ENCODE assay signal across 8 cellular contexts in genomic region chr3:27532931-27533607, GRCh38. TPM values are rescaled to one million over a fixed set of nuclear protein-coding genes. Genes with fewer than 3 reads are reported as not detected.
DNase-seq lines count a peak whose midpoint lies in the region; ATAC-seq and TF ChIP-seq lines count a peak whose summit lies in the region.

No MANE protein-coding gene starts in this region.

- peak overlapping the region; percentile 14 to 64 for H3K4me3 Mint-ChIP-seq in H9

- no peaks in the 10 kb centered on the region for H3K9me3 ChIP-seq in H9 (ENCODE audit: control insufficient read depth, low read depth, low read length)

- H2BK15ac ChIP-seq in H9 (ENCODE audit: low read depth, low read length), result no peak overlapping the region

- peak overlapping the region; percentile 52 for H3K14ac ChIP-seq in H9 (ENCODE audit: insufficient read depth, low read length)

- H3K27me3 ChIP-seq in H9 (ENCODE audit: insufficient read depth, low read length), result no peaks in the 10 kb centered on the region

- no peak overlapping the region for H2AFZ ChIP-seq in H9 (ENCODE audit: low read length)

- WGBS in H9 (ENCODE audit: extremely low coverage, insufficient read length, low lambda C conversion rate), result no CpG with 5 or more reads among the region's 6 CpGs

- TF ChIP-seq CTCF in H9 (conservative IDR thresholded peaks at IDR 0.05) (no peak), fibroblast of villous mesenchyme (IDR thresholded peaks at IDR 0.05; ENCODE audit: insufficient read depth, low read depth, low read length) (no peak)

- H3K18ac ChIP-seq in H9 (ENCODE audit: insufficient read length, low read depth, low read length), result peak overlapping the region; percentile 27

- H3K36me3 Mint-ChIP-seq in H9 (ENCODE audit: insufficient read depth in 1 of 3, low read depth in 3 of 3), result peaks cover 0 to 1% (median 0%) of the 10 kb centered on the region in 3 experiments; a peak in 1 of 7 replicates

- no peak overlapping the region for H3K56ac ChIP-seq in H9 (ENCODE audit: insufficient read length, low read depth, low read length)

- no peak overlapping the region for H3K4ac ChIP-seq in H9 (ENCODE audit: low read depth, low read length)

- peak overlapping the region; percentile 37 for H4K8ac ChIP-seq in H9 (replicated peaks; ENCODE audit: insufficient read length, low read depth, low read length)

- H3K4me1 ChIP-seq in H9 (ENCODE audit: insufficient read depth, low read length), result peaks cover 17% of the 10 kb centered on the region; the same call in 1 of the 2 replicates

- no peaks in the 10 kb centered on the region for H3K79me2 ChIP-seq in H9 (ENCODE audit: insufficient read depth, low read length)

- H3K27ac Mint-ChIP-seq in H9, result peak overlapping the region; percentile 98 to 99 (median 99)

- H3T11ph ChIP-seq in H9 (ENCODE audit: low read length), result no peak overlapping the region

- H3K23me2 ChIP-seq in H9 (ENCODE audit: insufficient read length, low read depth, low read length, poor library complexity, severe bottlenecking), result no peaks in the 10 kb centered on the region

- no peak overlapping the region for H2BK20ac ChIP-seq in H9 (ENCODE audit: low read depth, low read length, poor library complexity, severe bottlenecking)

- no peak overlapping the region for H2BK120ac ChIP-seq in H9 (ENCODE audit: low read depth, low read length, poor library complexity, severe bottlenecking)

- peak; percentile 50 for DNase-seq in H9
- DNase-seq in fibroblast of villous mesenchyme (ENCODE audit: low read depth), result peak; percentile 22
- no peak for DNase-seq in NCI-H2029 (lab: John Stamatoyannopoulos, UW)
- no peak for DNase-seq in NCI-H2081 treated with DMSO at 0.1 percent for 48 hours (lab: John Stamatoyannopoulos, UW)
- DNase-seq in stimulated activated CD4-positive, alpha-beta T cell treated with anti-CD3 and anti-CD28 coated beads, Interleukin-2, amount 100 ng/mL, for 48 hours, result no peak
- no peak for DNase-seq in activated CD4-positive, alpha-beta T cell treated with anti-CD3 and anti-CD28 coated beads, Interleukin-2, amount 50 U/mL, for 48 hours

- peak overlapping the region; percentile 22 for H2BK5ac ChIP-seq in H9 (ENCODE audit: insufficient read length, low read length)

- peak overlapping the region; percentile 68 for H3K27ac ChIP-seq in H9 (ENCODE audit: insufficient read length, low read depth, low read length)
- peak overlapping the region in 18 of 21 experiments; percentile 1 to 90 (median 70) for H3K27ac ChIP-seq in skin epidermis

- H3K27me3 Mint-ChIP-seq in H9 (ENCODE audit: low read depth), result no peaks in the 10 kb centered on the region

- H4K5ac ChIP-seq in H9 (ENCODE audit: insufficient read length, low read depth, low read length), result no peak overlapping the region

- H3K4me2 ChIP-seq in H9 (ENCODE audit: insufficient read depth, insufficient read length, low read length), result peak overlapping the region; percentile 16

- H4K91ac ChIP-seq in H9 (ENCODE audit: insufficient read length, low read depth, low read length), result no peak overlapping the region

- H3K23ac ChIP-seq in H9 (ENCODE audit: insufficient read length, low read depth, low read length), result no peak overlapping the region

- H3K9ac ChIP-seq in H9 (ENCODE audit: extremely low read depth, insufficient read length, low read length), result peak overlapping the region; percentile 34

- H3K9me3 Mint-ChIP-seq in H9, result peaks cover 0 to under 1% of the 10 kb centered on the region in 2 experiments; a peak in 1 of 5 replicates

- H3K4me3 ChIP-seq in fibroblast of villous mesenchyme (ENCODE audit: low read depth, low read length) (no peak overlapping the region), skin epidermis (no peak overlapping the region)

- ATAC-seq in SK-N-SH treated with all-trans-retinoic acid at 6 μM for 48 hours, result peak; percentile 12; the same call in 2 of the 3 replicates

- H2BK12ac ChIP-seq in H9 (ENCODE audit: insufficient read length, low read depth, low read length), result peak overlapping the region; percentile 63

- H3K79me1 ChIP-seq in H9 (ENCODE audit: insufficient read depth, low read depth, low read length, poor library complexity, severe bottlenecking), result no peaks in the 10 kb centered on the region

- H2AK5ac ChIP-seq in H9 (ENCODE audit: insufficient read length, low read length), result no peak overlapping the region

- peaks cover 57 to 59% of the 10 kb centered on the region in 2 experiments for H3K4me1 Mint-ChIP-seq in H9

- H4K20me1 ChIP-seq in H9 (ENCODE audit: control insufficient read depth, insufficient read depth, insufficient read length), result no peaks in the 10 kb centered on the region

TF ChIP-seq in SK-N-SH treated with all-trans-retinoic acid at 6 μM for 48 hours, 23 proteins besides CTCF, POLR2A, EP300 and RAD21:
- TF ChIP-seq CSDC2 (CRISPR knock-in tag; IDR thresholded peaks at IDR 0.05) (no peak), ZFP30 (CRISPR knock-in tag; IDR thresholded peaks at IDR 0.05) (no peak), TCF4 (CRISPR knock-in tag; IDR thresholded peaks at IDR 0.05; ENCODE audit: borderline replicate concordance) (no peak), CSRNP3 (CRISPR knock-in tag; IDR thresholded peaks at IDR 0.05) (no peak), GLIS3 (CRISPR knock-in tag; IDR thresholded peaks at IDR 0.05) (no peak), ISL1 (CRISPR knock-in tag; IDR thresholded peaks at IDR 0.05) (no peak)

RNA-seq across cellular contexts. Expression of gene SLC4A7, which starts 48.9 kb away (rescaled TPM):
- total RNA-seq in H9 (2021) (42.9 and 46.1 TPM in 2 replicates), fibroblast of villous mesenchyme (52.2 and 78.2 TPM in 2 replicates)

Comparison
In these comparisons a context has a peak if more than half of its experiments do, and no peak if none do; other contexts are left out.
1. DNase-seq: peak in H9 (single experiment) and fibroblast of villous mesenchyme (single experiment); none in NCI-H2029 (single experiment), NCI-H2081 treated with DMSO at 0.1 percent for 48 hours (single experiment), stimulated activated CD4-positive, alpha-beta T cell treated with anti-CD3 and anti-CD28 coated beads, Interleukin-2, amount 100 ng/mL, for 48 hours (0 of 2) and activated CD4-positive, alpha-beta T cell treated with anti-CD3 and anti-CD28 coated beads, Interleukin-2, amount 50 U/mL, for 48 hours (0 of 2).